ENCODE assay signal across 12 cellular contexts in genomic region chr22:36211237-36211881, GRCh38. TPM values are rescaled to one million over a fixed set of nuclear protein-coding genes. Genes with fewer than 3 reads are reported as not detected.
A peak's percentile ranks its signal among the peaks of the same experiment; 100 is the strongest.
DNase-seq lines count a peak whose midpoint lies in the region; TF ChIP-seq lines count a peak whose summit lies in the region.
"Had no signal": no experiment of that assay in that cellular context is flagged by ENCODE, and none has a peak within 500 bp of the region (broad histone marks: within the 10 kb centered on the region; RNA-seq: fewer than 3 reads in every experiment).

No MANE protein-coding gene starts in this region.

- intact Hi-C loops in A673 (cut with micrococcal nuclease; ENCODE audit: unreplicated experiment), result no loop called here

- TF ChIP-seq CTCF in A673 (conservative IDR thresholded peaks at IDR 0.05; ENCODE audit: low read depth, low read length) (no peak), GM12865 (IDR thresholded peaks at IDR 0.05; ENCODE audit: insufficient read depth, low read depth, low read length, missing control alignments) (no peak), BE2C (IDR thresholded peaks at IDR 0.05; ENCODE audit: low read depth, low read length) (no peak)

- POLR2A ChIA-PET in A673 (lab: Charles Lee; ENCODE audit: low non-redundant PET) (no interaction called here), HEK293T (lab: Yijun Ruan, JAX) (no interaction called here)

- H3K9me3 ChIP-seq in A673 (ENCODE audit: low read depth, low read length, poor library complexity, severe bottlenecking), result peaks cover 8% of the 10 kb centered on the region
- H3K9me3 ChIP-seq in BE2C, result peaks cover 3% of the 10 kb centered on the region; the same call in 1 of the 2 replicates
- H3K9me3 ChIP-seq: body of pancreas, stomach had no signal

- H3K36me3 ChIP-seq in A673 (ENCODE audit: insufficient read depth, low read length, poor library complexity, severe bottlenecking) (no peaks in the 10 kb centered on the region), BE2C (no peaks in the 10 kb centered on the region; the same call in 1 of the 2 replicates)
- H3K36me3 ChIP-seq: stomach had no signal

- peak overlapping the region; percentile 39 for H3K27ac ChIP-seq in A673 (ENCODE audit: low read depth, low read length, poor library complexity, severe bottlenecking)
- H3K27ac ChIP-seq: body of pancreas, stomach had no signal

- no peak overlapping the region for H3K4me3 ChIP-seq in A673 (ENCODE audit: low read depth, low read length, poor library complexity, severe bottlenecking)
- no peak overlapping the region for H3K4me3 ChIP-seq in GM12865 (ENCODE audit: low read depth, low read length)
- H3K4me3 ChIP-seq in BE2C (ENCODE audit: low read depth, low read length), result no peak overlapping the region
- H3K4me3 ChIP-seq: body of pancreas, stomach had no signal

- H3K4me1 ChIP-seq in A673 (ENCODE audit: insufficient read depth, low read length, poor library complexity, severe bottlenecking) (peaks cover 15% of the 10 kb centered on the region), BE2C (no peaks in the 10 kb centered on the region)
- H3K4me1 ChIP-seq: body of pancreas had no signal

- TF ChIP-seq POLR2A in erythroblast (IDR thresholded peaks at IDR 0.05; ENCODE audit: low read length), result no peak

- CTCF ChIA-PET in A673 (lab: Charles Lee) (interaction anchor here (1.0 kb wide), 1 partner anchor 75 kb away, joined by 7 read pairs; no protein-coding TSS in a partner anchor), HEK293T (lab: Yijun Ruan, JAX) (interaction anchor here (0.6 to 1.6 kb wide), 4 partner anchors 14 to 780 kb away, joined by 3 to 4 read pairs (median 4); no protein-coding TSS in a partner anchor)

- BruUV-seq in A673 (replicated peaks; lab: Mats Ljungman, UMichigan), result no TSS peak

- no peaks in the 10 kb centered on the region for H3K27me3 ChIP-seq in A673 (replicated peaks; ENCODE audit: insufficient read depth, low read depth, low read length, poor library complexity)
- peaks cover 5% of the 10 kb centered on the region for H3K27me3 ChIP-seq in BE2C
- H3K27me3 ChIP-seq: body of pancreas, stomach had no signal

- DNase-seq in A673 (ENCODE audit: low spot score) (peak; percentile 83), GM12865 (ENCODE audit: low read depth) (peak; percentile 55), SHP77 (lab: John Stamatoyannopoulos, UW) (peak; percentile 24 to 37), foreskin melanocyte (peak; percentile 38), BE2C (no peak), erythroblast (lab: John Stamatoyannopoulos, UW) (no peak), HEK293T (ENCODE audit: extremely low spot score) (no peak)
- DNase-seq in stimulated activated naive CD4-positive, alpha-beta T cell (lab: John Stamatoyannopoulos, UW), result no peak
- DNase-seq: activated CD4-positive, CD25-positive, alpha-beta regulatory T cell treated with anti-CD3 and anti-CD28 coated beads, Interleukin-2, amount 50 U/mL, for 72 hours; stomach had no signal

TF ChIP-seq in HEK293T, 16 proteins besides CTCF, POLR2A, EP300 and RAD21:
- no peak for TF ChIP-seq TARDBP (IDR thresholded peaks at IDR 0.05)
- no peak for TF ChIP-seq ARNT (IDR thresholded peaks at IDR 0.05)
- no peak for TF ChIP-seq ZNF384 (IDR thresholded peaks at IDR 0.05)
- TF ChIP-seq SP1 (IDR thresholded peaks at IDR 0.05), result no peak
- TF ChIP-seq CTBP1 (IDR thresholded peaks at IDR 0.05; ENCODE audit: borderline replicate concordance), result no peak
- TF ChIP-seq SUZ12 (IDR thresholded peaks at IDR 0.05), result no peak
- no peak for TF ChIP-seq PKNOX1 (IDR thresholded peaks at IDR 0.05)
- TF ChIP-seq LEF1 (IDR thresholded peaks at IDR 0.05; ENCODE audit: borderline replicate concordance), result no peak
- TF ChIP-seq ELF4 (IDR thresholded peaks at IDR 0.05), result no peak
- TF ChIP-seq BHLHE40 (IDR thresholded peaks at IDR 0.05; ENCODE audit: borderline replicate concordance), result no peak
- TF ChIP-seq NFRKB (IDR thresholded peaks at IDR 0.05), result no peak
- TF ChIP-seq FOXK2 (IDR thresholded peaks at IDR 0.05), result no peak
- TF ChIP-seq HDGF (IDR thresholded peaks at IDR 0.05; ENCODE audit: borderline replicate concordance), result no peak
- no peak for TF ChIP-seq FOXA1 (IDR thresholded peaks at IDR 0.05)

RNA-seq across cellular contexts. Expression of gene APOL4, which starts 9.8 kb away (rescaled TPM):
- 1.6 and 4.2 TPM in 2 replicates for total RNA-seq in A673 (2021)
- polyA plus RNA-seq in BE2C (2012; ENCODE audit: insufficient read depth, insufficient read length, low read depth), result not detected
- total RNA-seq: NCI-H460 had no signal

RNA-seq across cellular contexts. Expression of gene APOL2, which starts 28.0 kb away (rescaled TPM):
- 37.9 and 45.1 TPM in 2 replicates for total RNA-seq in A673 (2021)
- polyA plus RNA-seq in BE2C (2012; ENCODE audit: insufficient read depth, insufficient read length, low read depth), result 11.5 TPM

RNA-seq across cellular contexts. Expression of gene APOL1, which starts 41.6 kb away (rescaled TPM):
- total RNA-seq in A673 (2021), result 0.30 and 0.87 TPM in 2 replicates
- polyA plus RNA-seq in BE2C (2012; ENCODE audit: insufficient read depth, insufficient read length, low read depth), result not detected

RNA-seq across cellular contexts. Expression of gene APOL3, which starts 50.8 kb away (rescaled TPM):
- 0.59 TPM in 1 of 2 replicates, not detected in the other for total RNA-seq in A673 (2021)
- polyA plus RNA-seq in BE2C (2012; ENCODE audit: insufficient read depth, insufficient read length, low read depth), result not detected

Comparison
In these comparisons a context has a peak if more than half of its experiments do, and no peak if none do; other contexts are left out.
1. DNase-seq: peak in A673 (single experiment), GM12865 (single experiment), SHP77 (2 of 2) and foreskin melanocyte (single experiment); none in BE2C (single experiment), erythroblast (0 of 2), HEK293T (single experiment) and stimulated activated naive CD4-positive, alpha-beta T cell (0 of 6).